Comparison of ENCODE assay signal across 1 cellular context in genomic region chr9:91071185-91071990, GRCh38.
TF ChIP-seq lines count a peak whose summit lies in the region.

No MANE protein-coding gene starts in this region.

TF ChIP-seq in HepG2, 621 proteins besides CTCF, POLR2A, EP300 and RAD21 (continued from another document and continues in another):
- no peak for TF ChIP-seq ZNF318 (CRISPR knock-in tag; IDR thresholded peaks at IDR 0.05)
- TF ChIP-seq ZSCAN12 (CRISPR knock-in tag; IDR thresholded peaks at IDR 0.05): no peak
- peak; percentile 45; the same call in 1 of the 2 replicates for TF ChIP-seq ZNF614 (CRISPR knock-in tag; IDR thresholded peaks at IDR 0.05; ENCODE audit: borderline replicate concordance)
- no peak for TF ChIP-seq ZNF234 (CRISPR knock-in tag; conservative IDR thresholded peaks at IDR 0.05)
- peak; percentile 54; the same call in 1 of the 2 replicates for TF ChIP-seq ZNF709 (CRISPR knock-in tag; IDR thresholded peaks at IDR 0.05)
- 0 out of 2 replicates have a peak, but pooled peaks have one; percentile 33 for TF ChIP-seq HNRNPL (IDR thresholded peaks at IDR 0.05; ENCODE audit: low read depth, low read length)
- 0 out of 2 replicates have a peak, but pooled peaks have one; percentile 7 for TF ChIP-seq THRA (CRISPR knock-in tag; IDR thresholded peaks at IDR 0.05; ENCODE audit: borderline replicate concordance)
- TF ChIP-seq TEF (CRISPR knock-in tag; IDR thresholded peaks at IDR 0.05): no peak
- no peak for TF ChIP-seq THAP8 (CRISPR knock-in tag; IDR thresholded peaks at IDR 0.05; ENCODE audit: borderline replicate concordance)
- TF ChIP-seq ZNF749 (CRISPR knock-in tag; IDR thresholded peaks at IDR 0.05; ENCODE audit: borderline replicate concordance): no peak
- TF ChIP-seq ZNF451 (CRISPR knock-in tag; IDR thresholded peaks at IDR 0.05): peak; percentile 71; the same call in 1 of the 2 replicates
- TF ChIP-seq BRF2 (CRISPR knock-in tag; IDR thresholded peaks at IDR 0.05): no peak
- TF ChIP-seq TBP (CRISPR knock-in tag; IDR thresholded peaks at IDR 0.05): no peak
- TF ChIP-seq ZNF570 (CRISPR knock-in tag; IDR thresholded peaks at IDR 0.05; ENCODE audit: borderline replicate concordance): no peak
- TF ChIP-seq ZSCAN25 (CRISPR knock-in tag; IDR thresholded peaks at IDR 0.05): no peak; the same call in 1 of the 2 replicates
- TF ChIP-seq ZBTB7B (CRISPR knock-in tag; IDR thresholded peaks at IDR 0.05): peak; percentile 58; the same call in 1 of the 2 replicates
- TF ChIP-seq BRCA1 (CRISPR knock-in tag; IDR thresholded peaks at IDR 0.05): 0 out of 2 replicates have a peak, but pooled peaks have one; percentile 25
- TF ChIP-seq ZNF530 (CRISPR knock-in tag; IDR thresholded peaks at IDR 0.05; ENCODE audit: low read depth): no peak
- TF ChIP-seq TEAD3 (CRISPR knock-in tag; optimal IDR thresholded peaks at IDR 0.05; ENCODE audit: borderline replicate concordance): peak; percentile 38
- no peak; the same call in 1 of the 2 replicates for TF ChIP-seq ZBTB20 (CRISPR knock-in tag; IDR thresholded peaks at IDR 0.05; ENCODE audit: borderline replicate concordance, low read depth)
- peak; percentile 85; the same call in 1 of the 2 replicates for TF ChIP-seq SMYD3 (CRISPR knock-in tag; IDR thresholded peaks at IDR 0.05)
- no peak for TF ChIP-seq ZNF276 (CRISPR knock-in tag; IDR thresholded peaks at IDR 0.05; ENCODE audit: low read depth)
- no peak for TF ChIP-seq ZBTB40 (IDR thresholded peaks at IDR 0.05)
- no peak for TF ChIP-seq ZBTB40 (CRISPR knock-in tag; IDR thresholded peaks at IDR 0.05)
- no peak; the same call in 1 of the 2 replicates for TF ChIP-seq PBX2 (CRISPR knock-in tag; IDR thresholded peaks at IDR 0.05)
